In genomic region chr16:53546988-53547391, GRCh38 we compare ENCODE assay signal across 11 cellular contexts. TPM values are rescaled to one million over a fixed set of nuclear protein-coding genes. Genes with fewer than 3 reads are reported as not detected.
A peak's percentile ranks its signal among the peaks of the same experiment; 100 is the strongest.
DNase-seq lines count a peak whose midpoint lies in the region; ATAC-seq, FAIRE-seq and TF ChIP-seq lines count a peak whose summit lies in the region.
"Had no signal": no experiment of that assay in that cellular context is flagged by ENCODE, and none has a peak within 500 bp of the region (broad histone marks: within the 10 kb centered on the region; RNA-seq: fewer than 3 reads in every experiment).

No MANE protein-coding gene starts in this region.

- no peak for ATAC-seq in GM18519 (IDR thresholded peaks at IDR 0.05; ENCODE audit: low FRiP score, unreplicated experiment)

- no peaks in the 10 kb centered on the region for H3K79me1 ChIP-seq in mesenchymal stem cell (replicated peaks; ENCODE audit: low read length, poor library complexity, severe bottlenecking)

- no peaks in the 10 kb centered on the region for H3K9me3 Mint-ChIP-seq in HFFc6

- peaks cover 11% of the 10 kb centered on the region for H3K4me1 ChIP-seq in mesenchymal stem cell (ENCODE audit: control insufficient read depth, insufficient read depth, low read depth, low read length)
- no peaks in the 10 kb centered on the region for H3K4me1 ChIP-seq in kidney (ENCODE audit: control insufficient read depth in 1 of 2, insufficient read depth in 1 of 2, low read depth in 1 of 2, low read length in 2 of 2)
- peaks cover 5 to 19% (median 6%) of the 10 kb centered on the region in 3 donors for H3K4me1 ChIP-seq in esophagus squamous epithelium

- no peak overlapping the region for H4K8ac ChIP-seq in mesenchymal stem cell (ENCODE audit: low read length)

- H3K36me3 Mint-ChIP-seq in HFFc6 (ENCODE audit: low read depth), result no peaks in the 10 kb centered on the region

- H3K27ac Mint-ChIP-seq in HFFc6, result no peak overlapping the region

- no peak overlapping the region for H4K91ac ChIP-seq in mesenchymal stem cell (ENCODE audit: low read length)

- intact Hi-C loops in kidney (cut with DNase I), result no loop called here
- intact Hi-C loops in esophagus squamous epithelium (cut with DNase I), result no loop called here

- H2BK15ac ChIP-seq in mesenchymal stem cell (ENCODE audit: low read depth, poor library complexity, severe bottlenecking), result no peak overlapping the region

- H3K27me3 Mint-ChIP-seq in HFFc6 (ENCODE audit: insufficient read depth), result peaks cover 25% of the 10 kb centered on the region

- no peak overlapping the region for H2BK12ac ChIP-seq in mesenchymal stem cell (ENCODE audit: low read length in 2 of 2)

- DNase-seq in GM06990 (ENCODE audit: extremely low read depth, insufficient read length), result no peak
- DNase-seq in HFFc6, result no peak
- peak; percentile 65 for DNase-seq in mesenchymal stem cell
- no peak for DNase-seq in kidney
- no peak for DNase-seq in esophagus squamous epithelium (lab: John Stamatoyannopoulos, UW)
- DNase-seq in cerebellum (ENCODE audit: low spot score), result no peak

- H2AK5ac ChIP-seq in mesenchymal stem cell (ENCODE audit: low read length, severe bottlenecking), result no peak overlapping the region

- H3K18ac ChIP-seq in mesenchymal stem cell (ENCODE audit: low read depth in 1 of 2, low read length in 2 of 2), result no peak overlapping the region

- no peak overlapping the region for H3K14ac ChIP-seq in mesenchymal stem cell (ENCODE audit: low read length in 2 of 2)

- H3K27me3 ChIP-seq in GM06990 (replicated peaks; ENCODE audit: control insufficient read depth, insufficient read depth, low read length), result no peaks in the 10 kb centered on the region
- H3K27me3 ChIP-seq in mesenchymal stem cell (ENCODE audit: control insufficient read depth in 1 of 2, insufficient read depth in 1 of 2, low read length in 2 of 2), result peaks cover 11 to 26% of the 10 kb centered on the region in 2 experiments
- H3K27me3 ChIP-seq in esophagus squamous epithelium, result peaks cover 0 to 49% (median 0%) of the 10 kb centered on the region in 4 donors

- no peak overlapping the region for H3K4me2 ChIP-seq in mesenchymal stem cell (ENCODE audit: low read length, poor library complexity, severe bottlenecking)

- H3K23ac ChIP-seq in mesenchymal stem cell (ENCODE audit: low read length in 2 of 2), result no peak overlapping the region

- no peak overlapping the region for H2BK5ac ChIP-seq in mesenchymal stem cell (ENCODE audit: low read depth, low read length, poor library complexity, severe bottlenecking)

- no peak for FAIRE-seq in kidney (lab: Jason Lieb, UNC)
- FAIRE-seq: GM18507, RCC 7860 had no signal

- no peaks in the 10 kb centered on the region for H3K36me3 ChIP-seq in GM06990 (ENCODE audit: control insufficient read depth, insufficient read depth, low read length)
- no peaks in the 10 kb centered on the region for H3K36me3 ChIP-seq in mesenchymal stem cell (ENCODE audit: control insufficient read depth in 1 of 2, insufficient read depth in 2 of 2, low read depth in 1 of 2, low read length in 2 of 2)
- no peaks in the 10 kb centered on the region for H3K36me3 ChIP-seq in kidney (ENCODE audit: control insufficient read depth in 1 of 2, insufficient read depth in 2 of 2, low read length in 2 of 2)
- no peaks in the 10 kb centered on the region for H3K36me3 ChIP-seq in esophagus squamous epithelium

- WGBS in mesenchymal stem cell, result 30% methylated on average over 3 of the region's 4 CpGs
- 38 to 62% methylated on average over 3 to 4 of the region's 4 CpGs for WGBS in esophagus squamous epithelium, 2 donors

- no peak overlapping the region for H2BK120ac ChIP-seq in mesenchymal stem cell (ENCODE audit: low read depth, low read length)

- H3K9ac ChIP-seq in mesenchymal stem cell (ENCODE audit: low read length), result no peak overlapping the region
- no peak overlapping the region for H3K9ac ChIP-seq in kidney (ENCODE audit: low read length in 2 of 2)

- peak; percentile 71 for TF ChIP-seq CTCF in GM06990 (IDR thresholded peaks at IDR 0.05; ENCODE audit: insufficient read depth, low read length, poor library complexity, severe bottlenecking)
- TF ChIP-seq CTCF in HFFc6 (IDR thresholded peaks at IDR 0.05), result peak; percentile 44
- TF ChIP-seq CTCF in WI38 (IDR thresholded peaks at IDR 0.05; ENCODE audit: low read depth, low read length), result 0 out of 2 replicates have a peak, but pooled peaks have one; percentile 8
- no peak for TF ChIP-seq CTCF in kidney (IDR thresholded peaks at IDR 0.05; ENCODE audit: borderline replicate concordance, extremely low read depth, insufficient read depth)
- TF ChIP-seq CTCF in esophagus squamous epithelium (IDR thresholded peaks at IDR 0.05), result peak in 1 of 6 experiments; percentile 16

- H3K4me3 Mint-ChIP-seq in HFFc6, result no peak overlapping the region

- H3K4me1 Mint-ChIP-seq in HFFc6 (ENCODE audit: low read depth), result peaks cover 15% of the 10 kb centered on the region

- no peaks in the 10 kb centered on the region for H3K9me3 ChIP-seq in mesenchymal stem cell (ENCODE audit: control insufficient read depth, low read length)
- no peaks in the 10 kb centered on the region for H3K9me3 ChIP-seq in kidney (ENCODE audit: control insufficient read depth in 1 of 2, low read length in 2 of 2)
- no peaks in the 10 kb centered on the region for H3K9me3 ChIP-seq in esophagus squamous epithelium

- H3K27ac ChIP-seq in mesenchymal stem cell (ENCODE audit: low read length, poor library complexity, severe bottlenecking), result no peak overlapping the region
- H3K27ac ChIP-seq in kidney (ENCODE audit: low read depth in 2 of 2, low read length in 2 of 2), result no peak overlapping the region
- H3K27ac ChIP-seq in esophagus squamous epithelium, result no peak overlapping the region
- H3K27ac ChIP-seq: coronary artery had no signal

- H3K4ac ChIP-seq in mesenchymal stem cell (ENCODE audit: low read depth in 1 of 2, low read length in 2 of 2), result no peak overlapping the region

- no peak for TF ChIP-seq POLR2A in esophagus squamous epithelium (IDR thresholded peaks at IDR 0.05)

- H3K4me3 ChIP-seq in GM06990 (replicated peaks; ENCODE audit: low read depth, low read length) (no peak overlapping the region), WI38 (ENCODE audit: low read depth, low read length) (no peak overlapping the region), mesenchymal stem cell (ENCODE audit: insufficient read depth in 1 of 2, low read depth in 1 of 2, low read length in 2 of 2) (no peak overlapping the region), kidney (ENCODE audit: low read length in 2 of 2) (no peak overlapping the region), esophagus squamous epithelium (no peak overlapping the region)
- H3K4me3 ChIP-seq: coronary artery had no signal

- H2AFZ ChIP-seq in mesenchymal stem cell (ENCODE audit: low read depth, low read length), result no peak overlapping the region

RNA-seq across cellular contexts. Expression of gene AKTIP, which starts 44.0 kb away (rescaled TPM):
- total RNA-seq in HFFc6 (2021; fragmentation: NEBNext Ultra II Directional; extraction: Animal tissue kit (Norgen Biotek cat#: 25700)), result 10 to 100 TPM; 17.5 to 21.1 (median 19.6) TPM
- polyA plus RNA-seq in mesenchymal stem cell (2013, experiment 1 of 2), result 13.0 TPM
- polyA plus RNA-seq in mesenchymal stem cell (2013, experiment 2 of 2), result 14.0 TPM
- total RNA-seq in kidney (44.5 TPM), esophagus squamous epithelium (10 to 100 TPM; 34.3 to 46.8 (median 39.4) TPM), cerebellum (46.1 TPM)
- 52.0 TPM for polyA plus RNA-seq in kidney (ENCODE audit: insufficient read depth, low read depth, low replicate concordance)
